Comparison of ENCODE assay signal across 8 cellular contexts in the genomic region with DNA sequence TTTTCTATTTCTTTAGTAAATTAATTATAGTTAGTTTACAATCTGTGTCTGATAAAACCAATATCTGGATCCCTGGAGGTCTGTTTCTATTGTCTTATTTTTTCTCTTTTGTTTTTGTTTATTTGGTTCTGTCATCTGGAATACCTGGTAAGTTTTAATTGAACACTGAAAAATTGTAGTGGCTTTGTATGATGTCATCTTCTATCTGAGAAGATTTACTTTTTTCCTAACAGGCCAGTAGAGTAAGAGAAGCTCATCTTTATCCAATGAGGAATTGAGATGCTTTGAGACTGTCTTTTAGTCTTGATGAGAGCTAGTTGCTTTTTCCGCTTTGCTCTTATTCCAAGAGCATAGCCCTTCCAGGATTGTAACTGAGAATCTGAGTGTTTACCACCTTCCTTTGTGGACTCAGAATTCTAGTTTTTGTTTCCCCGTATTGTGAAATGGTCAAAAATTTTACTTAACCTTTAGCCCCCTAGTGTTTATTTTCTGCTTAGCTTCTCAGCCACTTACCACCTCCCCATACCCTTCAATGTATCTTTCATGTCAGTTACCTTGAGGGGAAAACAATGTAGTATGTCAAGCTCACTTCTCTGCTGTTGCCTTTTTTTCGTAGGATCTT. TPM values are rescaled to one million over a fixed set of nuclear protein-coding genes. Genes with fewer than 3 reads are reported as not detected.
DNase-seq lines count a peak whose midpoint lies in the region; ATAC-seq and TF ChIP-seq lines count a peak whose summit lies in the region.

No MANE protein-coding gene starts in this region.

- no peak for TF ChIP-seq EP300 in gastroesophageal sphincter (IDR thresholded peaks at IDR 0.05)

- ATAC-seq in SK-N-SH treated with all-trans-retinoic acid at 6 μM for 48 hours (0 out of 3 replicates have a peak, but pooled peaks have one; percentile 34), gastroesophageal sphincter (no peak), esophagus mucosa (no peak), HG03439 (IDR thresholded peaks at IDR 0.05; ENCODE audit: unreplicated experiment) (no peak)

- H3K27me3 ChIP-seq in BJ (ENCODE audit: control insufficient read depth, insufficient read depth, low read length) (no peaks in the 10 kb centered on the region; the same call in 1 of the 2 replicates), gastroesophageal sphincter (no peaks in the 10 kb centered on the region)

- no peak overlapping the region for H3K27ac ChIP-seq in gastroesophageal sphincter

- H3K9me3 ChIP-seq in gastroesophageal sphincter = no peaks in the 10 kb centered on the region

- DNase-seq in BJ (ENCODE audit: low read depth) (no peak), GM13976 (ENCODE audit: low spot score) (no peak), COLO829 (ENCODE audit: low spot score) (no peak), UCSD-AML1 (lab: John Stamatoyannopoulos, UW; ENCODE audit: unreplicated experiment) (no peak)

- H3K36me3 ChIP-seq in BJ (ENCODE audit: control insufficient read depth, insufficient read depth, low read length) (no peaks in the 10 kb centered on the region), gastroesophageal sphincter (no peaks in the 10 kb centered on the region)

- CTCF ChIA-PET in BJ (lab: Yijun Ruan, JAX) = interaction anchor here (0.7 to 1.5 kb wide), 5 partner anchors 9 to 196 kb away, joined by 3 to 5 read pairs (median 4); no protein-coding TSS in a partner anchor

- peaks cover 0 to 11% (median 0%) of the 10 kb centered on the region in 3 donors for H3K4me1 ChIP-seq in gastroesophageal sphincter

- peak; percentile 27; the same call in 1 of the 2 replicates for TF ChIP-seq CTCF in BJ (IDR thresholded peaks at IDR 0.05; ENCODE audit: insufficient read depth, low read depth, low read length)
- TF ChIP-seq CTCF in GM13976 (IDR thresholded peaks at IDR 0.05; ENCODE audit: borderline replicate concordance, control extremely low read depth, extremely low read depth, insufficient read depth, missing control alignments) = peak; percentile 16
- peak in 3 of 4 experiments; percentile 18 to 35 (median 24) for TF ChIP-seq CTCF in gastroesophageal sphincter (IDR thresholded peaks at IDR 0.05)

- no peak overlapping the region for H3K4me3 ChIP-seq in BJ (ENCODE audit: low read depth, low read length)
- H3K4me3 ChIP-seq in gastroesophageal sphincter = no peak overlapping the region

- in situ Hi-C loops in GM13976 (cut with MboI; ENCODE audit: low sequenced_read_pairs, unreplicated experiment) = no loop called here

- POLR2A ChIA-PET in BJ (lab: Charles Lee) = no interaction called here

- TF ChIP-seq POLR2A in gastroesophageal sphincter (IDR thresholded peaks at IDR 0.05) = no peak

- 59 to 82% methylated on average over 2 of the region's 3 CpGs for WGBS in gastroesophageal sphincter (ENCODE audit: low coverage in 1 of 2), 2 donors

TF ChIP-seq in SK-N-SH treated with all-trans-retinoic acid at 6 μM for 48 hours, 23 proteins besides CTCF, POLR2A, EP300 and RAD21 (continues in another document):
- TF ChIP-seq BACH2 (CRISPR knock-in tag; IDR thresholded peaks at IDR 0.05; ENCODE audit: borderline replicate concordance) (no peak), ZNF8 (CRISPR knock-in tag; IDR thresholded peaks at IDR 0.05) (no peak), RARB (CRISPR knock-in tag; IDR thresholded peaks at IDR 0.05) (no peak), ARNTL (CRISPR knock-in tag; IDR thresholded peaks at IDR 0.05; ENCODE audit: borderline replicate concordance, low read depth) (no peak), TOX (CRISPR knock-in tag; IDR thresholded peaks at IDR 0.05; ENCODE audit: borderline replicate concordance) (no peak), ZNF70 (CRISPR knock-in tag; IDR thresholded peaks at IDR 0.05) (no peak), SNAI2 (CRISPR knock-in tag; IDR thresholded peaks at IDR 0.05) (no peak), ZC3H10 (CRISPR knock-in tag; IDR thresholded peaks at IDR 0.05) (no peak), ISL1 (CRISPR knock-in tag; IDR thresholded peaks at IDR 0.05) (no peak), ZFP30 (CRISPR knock-in tag; IDR thresholded peaks at IDR 0.05) (no peak), ZFP3 (CRISPR knock-in tag; IDR thresholded peaks at IDR 0.05) (no peak), ZNF565 (CRISPR knock-in tag; conservative IDR thresholded peaks at IDR 0.05; ENCODE audit: low read depth) (no peak), OSR1 (CRISPR knock-in tag; IDR thresholded peaks at IDR 0.05) (no peak)
- TF ChIP-seq, protein P1, sequence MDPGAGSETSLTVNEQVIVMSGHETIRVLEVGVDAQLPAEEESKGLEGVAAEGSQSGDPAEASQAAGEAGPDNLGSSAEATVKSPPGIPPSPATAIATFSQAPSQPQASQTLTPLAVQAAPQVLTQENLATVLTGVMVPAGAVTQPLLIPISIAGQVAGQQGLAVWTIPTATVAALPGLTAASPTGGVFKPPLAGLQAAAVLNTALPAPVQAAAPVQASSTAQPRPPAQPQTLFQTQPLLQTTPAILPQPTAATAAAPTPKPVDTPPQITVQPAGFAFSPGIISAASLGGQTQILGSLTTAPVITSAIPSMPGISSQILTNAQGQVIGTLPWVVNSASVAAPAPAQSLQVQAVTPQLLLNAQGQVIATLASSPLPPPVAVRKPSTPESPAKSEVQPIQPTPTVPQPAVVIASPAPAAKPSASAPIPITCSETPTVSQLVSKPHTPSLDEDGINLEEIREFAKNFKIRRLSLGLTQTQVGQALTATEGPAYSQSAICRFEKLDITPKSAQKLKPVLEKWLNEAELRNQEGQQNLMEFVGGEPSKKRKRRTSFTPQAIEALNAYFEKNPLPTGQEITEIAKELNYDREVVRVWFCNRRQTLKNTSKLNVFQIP (CRISPR knock-in tag; IDR thresholded peaks at IDR 0.05; ENCODE audit: borderline replicate concordance, low read depth) = no peak
- TF ChIP-seq, protein P2, sequence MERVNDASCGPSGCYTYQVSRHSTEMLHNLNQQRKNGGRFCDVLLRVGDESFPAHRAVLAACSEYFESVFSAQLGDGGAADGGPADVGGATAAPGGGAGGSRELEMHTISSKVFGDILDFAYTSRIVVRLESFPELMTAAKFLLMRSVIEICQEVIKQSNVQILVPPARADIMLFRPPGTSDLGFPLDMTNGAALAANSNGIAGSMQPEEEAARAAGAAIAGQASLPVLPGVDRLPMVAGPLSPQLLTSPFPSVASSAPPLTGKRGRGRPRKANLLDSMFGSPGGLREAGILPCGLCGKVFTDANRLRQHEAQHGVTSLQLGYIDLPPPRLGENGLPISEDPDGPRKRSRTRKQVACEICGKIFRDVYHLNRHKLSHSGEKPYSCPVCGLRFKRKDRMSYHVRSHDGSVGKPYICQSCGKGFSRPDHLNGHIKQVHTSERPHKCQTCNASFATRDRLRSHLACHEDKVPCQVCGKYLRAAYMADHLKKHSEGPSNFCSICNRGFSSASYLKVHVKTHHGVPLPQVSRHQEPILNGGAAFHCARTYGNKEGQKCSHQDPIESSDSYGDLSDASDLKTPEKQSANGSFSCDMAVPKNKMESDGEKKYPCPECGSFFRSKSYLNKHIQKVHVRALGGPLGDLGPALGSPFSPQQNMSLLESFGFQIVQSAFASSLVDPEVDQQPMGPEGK (CRISPR knock-in tag; IDR thresholded peaks at IDR 0.05; ENCODE audit: borderline replicate concordance) = no peak
- TF ChIP-seq, protein P3, sequence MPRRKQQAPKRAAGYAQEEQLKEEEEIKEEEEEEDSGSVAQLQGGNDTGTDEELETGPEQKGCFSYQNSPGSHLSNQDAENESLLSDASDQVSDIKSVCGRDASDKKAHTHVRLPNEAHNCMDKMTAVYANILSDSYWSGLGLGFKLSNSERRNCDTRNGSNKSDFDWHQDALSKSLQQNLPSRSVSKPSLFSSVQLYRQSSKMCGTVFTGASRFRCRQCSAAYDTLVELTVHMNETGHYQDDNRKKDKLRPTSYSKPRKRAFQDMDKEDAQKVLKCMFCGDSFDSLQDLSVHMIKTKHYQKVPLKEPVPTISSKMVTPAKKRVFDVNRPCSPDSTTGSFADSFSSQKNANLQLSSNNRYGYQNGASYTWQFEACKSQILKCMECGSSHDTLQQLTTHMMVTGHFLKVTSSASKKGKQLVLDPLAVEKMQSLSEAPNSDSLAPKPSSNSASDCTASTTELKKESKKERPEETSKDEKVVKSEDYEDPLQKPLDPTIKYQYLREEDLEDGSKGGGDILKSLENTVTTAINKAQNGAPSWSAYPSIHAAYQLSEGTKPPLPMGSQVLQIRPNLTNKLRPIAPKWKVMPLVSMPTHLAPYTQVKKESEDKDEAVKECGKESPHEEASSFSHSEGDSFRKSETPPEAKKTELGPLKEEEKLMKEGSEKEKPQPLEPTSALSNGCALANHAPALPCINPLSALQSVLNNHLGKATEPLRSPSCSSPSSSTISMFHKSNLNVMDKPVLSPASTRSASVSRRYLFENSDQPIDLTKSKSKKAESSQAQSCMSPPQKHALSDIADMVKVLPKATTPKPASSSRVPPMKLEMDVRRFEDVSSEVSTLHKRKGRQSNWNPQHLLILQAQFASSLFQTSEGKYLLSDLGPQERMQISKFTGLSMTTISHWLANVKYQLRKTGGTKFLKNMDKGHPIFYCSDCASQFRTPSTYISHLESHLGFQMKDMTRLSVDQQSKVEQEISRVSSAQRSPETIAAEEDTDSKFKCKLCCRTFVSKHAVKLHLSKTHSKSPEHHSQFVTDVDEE (CRISPR knock-in tag; IDR thresholded peaks at IDR 0.05) = no peak
- TF ChIP-seq, protein P4, sequence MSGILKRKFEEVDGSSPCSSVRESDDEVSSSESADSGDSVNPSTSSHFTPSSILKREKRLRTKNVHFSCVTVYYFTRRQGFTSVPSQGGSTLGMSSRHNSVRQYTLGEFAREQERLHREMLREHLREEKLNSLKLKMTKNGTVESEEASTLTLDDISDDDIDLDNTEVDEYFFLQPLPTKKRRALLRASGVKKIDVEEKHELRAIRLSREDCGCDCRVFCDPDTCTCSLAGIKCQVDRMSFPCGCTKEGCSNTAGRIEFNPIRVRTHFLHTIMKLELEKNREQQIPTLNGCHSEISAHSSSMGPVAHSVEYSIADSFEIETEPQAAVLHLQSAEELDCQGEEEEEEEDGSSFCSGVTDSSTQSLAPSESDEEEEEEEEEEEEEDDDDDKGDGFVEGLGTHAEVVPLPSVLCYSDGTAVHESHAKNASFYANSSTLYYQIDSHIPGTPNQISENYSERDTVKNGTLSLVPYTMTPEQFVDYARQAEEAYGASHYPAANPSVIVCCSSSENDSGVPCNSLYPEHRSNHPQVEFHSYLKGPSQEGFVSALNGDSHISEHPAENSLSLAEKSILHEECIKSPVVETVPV (CRISPR knock-in tag; IDR thresholded peaks at IDR 0.05) = no peak

RNA-seq across cellular contexts. Expression of a gene that starts 25.0 kb away (rescaled TPM):
- 3.1 and 4.9 TPM in 2 replicates for polyA plus RNA-seq in BJ (2011; rRNA removed)
- polyA minus RNA-seq in BJ (2011; rRNA and poly(A)+ RNA removed) = 4.1 and 5.2 TPM in 2 replicates
- 100 to 1,000 TPM in 2 of 4 donors, 10 to 100 TPM in 2; 60.0 to 166 (median 101) TPM for total RNA-seq in gastroesophageal sphincter
- 55.1 TPM for total RNA-seq in esophagus mucosa
